In genomic region chr2:157839822-157840221, GRCh38 we compare ENCODE assay signal across 16 cellular contexts. TPM values are rescaled to one million over a fixed set of nuclear protein-coding genes. Genes with fewer than 3 reads are reported as not detected.
DNase-seq lines count a peak whose midpoint lies in the region; ATAC-seq, FAIRE-seq and TF ChIP-seq lines count a peak whose summit lies in the region.
"Had no signal": no experiment of that assay in that cellular context is flagged by ENCODE, and none has a peak within 500 bp of the region (broad histone marks: within the 10 kb centered on the region; RNA-seq: fewer than 3 reads in every experiment).

No MANE protein-coding gene starts in this region.

- H2BK120ac ChIP-seq in mesendoderm (ENCODE audit: low read depth, low read length): no peak overlapping the region

- no peak overlapping the region for H3K4me3 ChIP-seq in A549
- H3K4me3 ChIP-seq in mesendoderm (ENCODE audit: low read length): no peak overlapping the region
- H3K4me3 ChIP-seq in dorsolateral prefrontal cortex: no peak overlapping the region
- H3K4me3 ChIP-seq: mucosa of descending colon had no signal

- H3K27ac ChIP-seq in A549: peak overlapping the region in 1 of 2 experiments; percentile 81; a peak in 3 of 6 replicates
- no peak overlapping the region for H3K27ac ChIP-seq in mesendoderm (ENCODE audit: low read depth, low read length)
- peak overlapping the region in 1 of 59 donors; percentile 63 for H3K27ac ChIP-seq in dorsolateral prefrontal cortex

- H3K4me3 Mint-ChIP-seq in activated T-helper 1 cell treated with anti-CD3 and anti-CD28 coated beads, Interleukin-12 subunit alpha, Interleukin-12 subunit beta, Interleukin-2, Interleukin-4 antibody, amounts not matched to agents 30 ng/mL and 10 ng/mL and 1 ng/mL, durations not matched to agents 14 hours and 24 hours and 36 hours: no peak overlapping the region
- no peak overlapping the region for H3K4me3 Mint-ChIP-seq in effector memory CD8-positive, alpha-beta T cell
- H3K4me3 Mint-ChIP-seq: central memory CD8-positive, alpha-beta T cell; stimulated activated naive CD8-positive, alpha-beta T cell treated with anti-CD3 and anti-CD28 coated beads, Interleukin-15, amount 100 ng/mL, for 72 hours; T-helper 17 cell had no signal

- no peaks in the 10 kb centered on the region for H3K9me3 ChIP-seq in A549
- H3K9me3 ChIP-seq: mucosa of descending colon had no signal

- no peaks in the 10 kb centered on the region for H3K27me3 Mint-ChIP-seq in activated T-helper 1 cell treated with anti-CD3 and anti-CD28 coated beads, Interleukin-12 subunit alpha, Interleukin-12 subunit beta, Interleukin-2, Interleukin-4 antibody, amounts not matched to agents 30 ng/mL and 10 ng/mL and 1 ng/mL, durations not matched to agents 14 hours and 24 hours and 36 hours (ENCODE audit: insufficient read depth)
- no peaks in the 10 kb centered on the region for H3K27me3 Mint-ChIP-seq in effector memory CD8-positive, alpha-beta T cell
- H3K27me3 Mint-ChIP-seq: central memory CD8-positive, alpha-beta T cell; stimulated activated naive CD8-positive, alpha-beta T cell treated with anti-CD3 and anti-CD28 coated beads, Interleukin-15, amount 100 ng/mL, for 72 hours; T-helper 17 cell had no signal

- H3K18ac ChIP-seq in mesendoderm (ENCODE audit: low read length): no peak overlapping the region

- peaks cover 61% of the 10 kb centered on the region for H3K4me1 Mint-ChIP-seq in activated T-helper 1 cell treated with anti-CD3 and anti-CD28 coated beads, Interleukin-12 subunit alpha, Interleukin-12 subunit beta, Interleukin-2, Interleukin-4 antibody, amounts not matched to agents 30 ng/mL and 10 ng/mL and 1 ng/mL, durations not matched to agents 14 hours and 24 hours and 36 hours (ENCODE audit: low read depth)
- peaks cover 5 to 7% of the 10 kb centered on the region in 2 donors for H3K4me1 Mint-ChIP-seq in effector memory CD8-positive, alpha-beta T cell (ENCODE audit: low read depth in 2 of 2)

- H3K79me1 ChIP-seq in mesendoderm (ENCODE audit: low read length): peaks cover 28% of the 10 kb centered on the region

- no peak for TF ChIP-seq EP300 in A549 (IDR thresholded peaks at IDR 0.05)

- no peak for TF ChIP-seq CTCF in A549 (IDR thresholded peaks at IDR 0.05)
- TF ChIP-seq CTCF in dorsolateral prefrontal cortex (IDR thresholded peaks at IDR 0.05 in 54 of 56, conservative IDR thresholded peaks at IDR 0.05 in 2 of 56; ENCODE audit: low read depth in 1 of 56, partially characterized antibody in 56 of 56): no peak

- H2AK5ac ChIP-seq in mesendoderm (ENCODE audit: low read length): no peak overlapping the region

- CTCF ChIA-PET in A549 (lab: Yijun Ruan, JAX): interaction anchor here (0.8 to 2.0 kb wide), 4 partner anchors 11 to 36 kb away, joined by 3 to 7 read pairs (median 4); partner anchors contain the start of gene ACVR1

- peaks cover 52% of the 10 kb centered on the region for H3K4me1 ChIP-seq in A549
- peaks cover 32% of the 10 kb centered on the region for H3K4me1 ChIP-seq in mesendoderm (ENCODE audit: control insufficient read depth, low read depth, low read length)

- H2BK5ac ChIP-seq in mesendoderm (ENCODE audit: low read length): no peak overlapping the region

- no peak overlapping the region for H3K4ac ChIP-seq in mesendoderm (ENCODE audit: low read depth, low read length)

- H4K5ac ChIP-seq in mesendoderm (ENCODE audit: low read length): no peak overlapping the region

- 85% methylated on average over 2 of the region's 2 CpGs for WGBS in A549 (ENCODE audit: missing lambda C conversion rate)
- no CpG with 5 or more reads among the region's 2 CpGs for WGBS in mesendoderm (ENCODE audit: extremely low coverage, insufficient coverage, low lambda C conversion rate)

- H3K4me2 ChIP-seq in A549 (peak overlapping the region; percentile 54), mesendoderm (ENCODE audit: low read length) (no peak overlapping the region)

- H3K27ac Mint-ChIP-seq in activated T-helper 1 cell treated with anti-CD3 and anti-CD28 coated beads, Interleukin-12 subunit alpha, Interleukin-12 subunit beta, Interleukin-2, Interleukin-4 antibody, amounts not matched to agents 30 ng/mL and 10 ng/mL and 1 ng/mL, durations not matched to agents 14 hours and 24 hours and 36 hours: peak overlapping the region; percentile 45
- peak overlapping the region in 1 of 2 donors; percentile 62 for H3K27ac Mint-ChIP-seq in effector memory CD8-positive, alpha-beta T cell

- no peak overlapping the region for H2BK15ac ChIP-seq in mesendoderm (replicated peaks; ENCODE audit: low read depth)

- H3K56ac ChIP-seq in mesendoderm (ENCODE audit: low read length): no peak overlapping the region

- H3K36me3 Mint-ChIP-seq in activated T-helper 1 cell treated with anti-CD3 and anti-CD28 coated beads, Interleukin-12 subunit alpha, Interleukin-12 subunit beta, Interleukin-2, Interleukin-4 antibody, amounts not matched to agents 30 ng/mL and 10 ng/mL and 1 ng/mL, durations not matched to agents 14 hours and 24 hours and 36 hours (ENCODE audit: low read depth): peaks cover 39% of the 10 kb centered on the region
- no peaks in the 10 kb centered on the region for H3K36me3 Mint-ChIP-seq in effector memory CD8-positive, alpha-beta T cell (ENCODE audit: insufficient read depth)

- intact Hi-C loops in activated T-helper 1 cell treated with anti-CD3 and anti-CD28 coated beads, Interleukin-12 subunit alpha, Interleukin-12 subunit beta, Interleukin-2, Interleukin-4 antibody, amounts not matched to agents 30 ng/mL and 10 ng/mL and 1 ng/mL, durations not matched to agents 14 hours and 24 hours and 36 hours (cut with micrococcal nuclease): loop anchor here (2.0 to 5.0 kb wide), 5 partner anchors 15 to 59 kb away; no protein-coding TSS in a partner anchor
- intact Hi-C loops in dorsolateral prefrontal cortex (cut with DNase I): loop anchor here in 1 of 2 donors (2.0 to 5.0 kb wide), 2 partner anchors 37 to 58 kb away; partner anchors contain the start of gene ACVR1

- H3K9ac ChIP-seq in mesendoderm (ENCODE audit: low read length): no peak overlapping the region

- POLR2A ChIA-PET in A549 (lab: Yijun Ruan, JAX): no interaction called here

- DNase-seq in A549 (ENCODE audit: low read depth in 1 of 2, low spot score in 1 of 2) (no peak), DMS 273 treated with DMSO at 0.1 percent for 48 hours (lab: John Stamatoyannopoulos, UW) (peak; percentile 35), mesendoderm (peak; percentile 62), dorsolateral prefrontal cortex (no peak)
- no peak for DNase-seq in activated T-helper 1 cell treated with anti-CD3 and anti-CD28 coated beads, Interleukin-12 subunit alpha, Interleukin-12 subunit beta, Interleukin-2, Interleukin-4 antibody, amounts not matched to agents 30 ng/mL and 10 ng/mL and 1 ng/mL, durations not matched to agents 14 hours and 24 hours and 36 hours (ENCODE audit: low spot score)
- DNase-seq in stimulated activated naive CD4-positive, alpha-beta T cell (lab: John Stamatoyannopoulos, UW): no peak
- DNase-seq in effector memory CD8-positive, alpha-beta T cell: no peak
- DNase-seq: activated CD4-positive, alpha-beta T cell treated with anti-CD3 and anti-CD28 coated beads, Interleukin-2, amount 50 U/mL, for 48 hours; activated gamma-delta T cell; erythroblast; GF-D8; mucosa of descending colon; stimulated activated naive CD8-positive, alpha-beta T cell treated with anti-CD3 and anti-CD28 coated beads, Interleukin-15, amount 100 ng/mL, for 72 hours; T-helper 17 cell had no signal

- H4K8ac ChIP-seq in mesendoderm (ENCODE audit: low read depth, low read length): no peak overlapping the region

- H3K36me3 ChIP-seq in mesendoderm (ENCODE audit: control insufficient read depth, insufficient read depth, low read length): no peaks in the 10 kb centered on the region

- peaks cover 26% of the 10 kb centered on the region for H3K79me2 ChIP-seq in mesendoderm (ENCODE audit: control insufficient read depth, insufficient read depth, low read length)

- H3K27me3 ChIP-seq in mesendoderm (ENCODE audit: insufficient read depth, low read length, poor library complexity) (no peaks in the 10 kb centered on the region), dorsolateral prefrontal cortex (no peaks in the 10 kb centered on the region)

- ATAC-seq in A549: no peak
- ATAC-seq in HG02798 (IDR thresholded peaks at IDR 0.05; ENCODE audit: poor library complexity, unreplicated experiment): no peak
- ATAC-seq in effector memory CD8-positive, alpha-beta T cell (replicated peaks): no peak
- ATAC-seq: T-helper 17 cell had no signal

- no peak for TF ChIP-seq RAD21 in A549 (conservative IDR thresholded peaks at IDR 0.05 in 1 of 2, IDR thresholded peaks at IDR 0.05 in 1 of 2)

- H3K9me3 Mint-ChIP-seq in activated T-helper 1 cell treated with anti-CD3 and anti-CD28 coated beads, Interleukin-12 subunit alpha, Interleukin-12 subunit beta, Interleukin-2, Interleukin-4 antibody, amounts not matched to agents 30 ng/mL and 10 ng/mL and 1 ng/mL, durations not matched to agents 14 hours and 24 hours and 36 hours: no peaks in the 10 kb centered on the region
- no peaks in the 10 kb centered on the region for H3K9me3 Mint-ChIP-seq in effector memory CD8-positive, alpha-beta T cell
- H3K9me3 Mint-ChIP-seq: central memory CD8-positive, alpha-beta T cell; stimulated activated naive CD8-positive, alpha-beta T cell treated with anti-CD3 and anti-CD28 coated beads, Interleukin-15, amount 100 ng/mL, for 72 hours had no signal

- H3K23ac ChIP-seq in mesendoderm (ENCODE audit: low read length): no peak overlapping the region

- no peak for TF ChIP-seq POLR2A in A549 (IDR thresholded peaks at IDR 0.05; ENCODE audit: low read length)

- FAIRE-seq in A549 (lab: Jason Lieb, UNC): no peak

TF ChIP-seq in A549, 52 proteins besides CTCF, POLR2A, EP300 and RAD21 (continues in another document):
- TF ChIP-seq RFX5 (IDR thresholded peaks at IDR 0.05): no peak
- TF ChIP-seq ESRRA (IDR thresholded peaks at IDR 0.05; ENCODE audit: borderline replicate concordance, low read length): no peak
- no peak for TF ChIP-seq GATA3 (IDR thresholded peaks at IDR 0.05; ENCODE audit: borderline replicate concordance)
- no peak for TF ChIP-seq EHMT2 (IDR thresholded peaks at IDR 0.05; ENCODE audit: low read depth)
- no peak for TF ChIP-seq KDM5A (IDR thresholded peaks at IDR 0.05)
- no peak for TF ChIP-seq MAZ (IDR thresholded peaks at IDR 0.05; ENCODE audit: borderline replicate concordance, low read depth, low read length)
- no peak for TF ChIP-seq TP53 (CRISPR knock-in tag; IDR thresholded peaks at IDR 0.05)
- no peak for TF ChIP-seq EHF (CRISPR knock-in tag; IDR thresholded peaks at IDR 0.05)

RNA-seq across cellular contexts. Expression of gene ACVR1, which starts 36.3 kb away (rescaled TPM):
- polyA plus RNA-seq in A549 (2011; rRNA removed) (21.6 and 33.6 TPM in 2 replicates), A549 (2017; fragmentation: RNase III; extraction: RNeasy Plus Mini Kit Qiagen cat#74134 plus additional on column Dnase treatment) (14.0 to 16.5 TPM (median 14.6 TPM) in 3 replicates)
- 10.9 and 12.0 TPM in 2 replicates for polyA plus RNA-seq in A549 (2012; cell fraction: cytosol; rRNA removed)
- 12.6 and 13.9 TPM in 2 replicates for polyA plus RNA-seq in A549 (2012; cell fraction: nucleus; rRNA removed)
- 22.5 and 23.0 TPM in 2 replicates for polyA minus RNA-seq in A549 (2011; rRNA and poly(A)+ RNA removed)
- 44.0 and 46.5 TPM in 2 replicates for total RNA-seq in activated T-helper 1 cell treated with anti-CD3 and anti-CD28 coated beads, Interleukin-12 subunit alpha, Interleukin-12 subunit beta, Interleukin-2, Interleukin-4 antibody, amounts not matched to agents 30 ng/mL and 10 ng/mL and 1 ng/mL, durations not matched to agents 14 hours and 24 hours and 36 hours
- 8.4 TPM for polyA plus RNA-seq in mesendoderm (2013, experiment 1 of 2)
- polyA plus RNA-seq in mesendoderm (2013, experiment 2 of 2): 8.1 TPM
- 10 to 100 TPM; 12.1 to 49.9 (median 22.3) TPM for total RNA-seq in dorsolateral prefrontal cortex

Comparison
In these comparisons a context has a peak if more than half of its experiments do, and no peak if none do; other contexts are left out.
1. DNase-seq: peak in DMS 273 treated with DMSO at 0.1 percent for 48 hours (single experiment) and mesendoderm (single experiment); none in A549 (0 of 2), activated T-helper 1 cell treated with anti-CD3 and anti-CD28 coated beads, Interleukin-12 subunit alpha, Interleukin-12 subunit beta, Interleukin-2, Interleukin-4 antibody, amounts not matched to agents 30 ng/mL and 10 ng/mL and 1 ng/mL, durations not matched to agents 14 hours and 24 hours and 36 hours (single experiment), dorsolateral prefrontal cortex (0 of 10), stimulated activated naive CD4-positive, alpha-beta T cell (0 of 6) and effector memory CD8-positive, alpha-beta T cell (0 of 3).